In genomic region chr6:30829016-30829415, GRCh38 we compare ENCODE assay signal across 9 cellular contexts. TPM values are rescaled to one million over a fixed set of nuclear protein-coding genes. Genes with fewer than 3 reads are reported as not detected.
DNase-seq lines count a peak whose midpoint lies in the region; ATAC-seq, FAIRE-seq and TF ChIP-seq lines count a peak whose summit lies in the region.
"Had no signal": no experiment of that assay in that cellular context is flagged by ENCODE, and none has a peak within 500 bp of the region (broad histone marks: within the 10 kb centered on the region; RNA-seq: fewer than 3 reads in every experiment).

No MANE protein-coding gene starts in this region.

- TF ChIP-seq CTCF in Calu3 (IDR thresholded peaks at IDR 0.05; ENCODE audit: unreplicated experiment) (no peak), esophagus muscularis mucosa (IDR thresholded peaks at IDR 0.05) (no peak), psoas muscle (IDR thresholded peaks at IDR 0.05) (no peak)

- H3K36me3 Mint-ChIP-seq in Calu3 (ENCODE audit: insufficient read depth, unreplicated experiment) (peaks cover 14% of the 10 kb centered on the region), T-cell (peaks cover 20% of the 10 kb centered on the region)

- ATAC-seq in T-cell (replicated peaks in 1 of 4) (no peak), psoas muscle (peak in 3 of 4 donors; percentile 1 to 16 (median 6)), GM18519 (IDR thresholded peaks at IDR 0.05; ENCODE audit: low FRiP score, unreplicated experiment) (no peak), GM21367 (IDR thresholded peaks at IDR 0.05; ENCODE audit: unreplicated experiment) (no peak)

- H3K4me3 Mint-ChIP-seq in Calu3 (ENCODE audit: low read depth, unreplicated experiment) (no peak overlapping the region), T-cell (peak overlapping the region; percentile 86 to 93 (median 92))

- H3K36me3 ChIP-seq in esophagus muscularis mucosa (no peaks in the 10 kb centered on the region), psoas muscle (ENCODE audit: insufficient read depth in 1 of 2, low read depth in 1 of 2) (no peaks in the 10 kb centered on the region)

- H3K27ac ChIP-seq in esophagus muscularis mucosa (replicated peaks in 1 of 4): peak overlapping the region; percentile 30 to 85 (median 68)
- H3K27ac ChIP-seq in psoas muscle: peak overlapping the region; percentile 95

- H3K4me1 ChIP-seq in esophagus muscularis mucosa: peaks cover 12 to 30% (median 22%) of the 10 kb centered on the region in 4 donors
- H3K4me1 ChIP-seq in psoas muscle: peaks cover 34% of the 10 kb centered on the region

- peak overlapping the region; percentile 12 for H3K27ac Mint-ChIP-seq in Calu3 (ENCODE audit: unreplicated experiment)
- peak overlapping the region; percentile 97 to 99 for H3K27ac Mint-ChIP-seq in T-cell

- H3K27me3 ChIP-seq in esophagus muscularis mucosa: no peaks in the 10 kb centered on the region
- no peaks in the 10 kb centered on the region for H3K27me3 ChIP-seq in psoas muscle (ENCODE audit: insufficient read depth in 3 of 3, low read length in 2 of 3)

- BruUV-seq in Calu3 (replicated peaks; lab: Mats Ljungman, UMichigan): no TSS peak

- H3K9me3 Mint-ChIP-seq in Calu3 (ENCODE audit: low read depth, unreplicated experiment): no peaks in the 10 kb centered on the region
- H3K9me3 Mint-ChIP-seq in T-cell: no peaks in the 10 kb centered on the region

- 98% methylated on average over 4 of the region's 4 CpGs for WGBS in esophagus muscularis mucosa
- 92 to 93% (median 93%) methylated on average over 4 of the region's 4 CpGs for WGBS in psoas muscle, 3 donors

- intact Hi-C loops in Calu3 (cut with micrococcal nuclease; ENCODE audit: unreplicated experiment): loop anchor here (5.0 kb wide), 1 partner anchor 243 kb away; no protein-coding TSS in a partner anchor
- intact Hi-C loops in esophagus muscularis mucosa (cut with DNase I): loop anchor here (5.0 kb wide), 1 partner anchor 253 kb away; no protein-coding TSS in a partner anchor
- intact Hi-C loops in psoas muscle (cut with DNase I): loop anchor here (2.0 to 5.0 kb wide), 5 partner anchors 48 to 258 kb away; partner anchors contain the start of genes FLOT1 (in 1 of the 2) and IER3 (in 1 of the 2)

- H3K9me3 ChIP-seq in esophagus muscularis mucosa (no peaks in the 10 kb centered on the region), psoas muscle (no peaks in the 10 kb centered on the region)

- DNase-seq in Calu3 (no peak), T-cell (no peak), esophagus muscularis mucosa (ENCODE audit: extremely low spot score) (no peak), psoas muscle (no peak), GM12892 (ENCODE audit: insufficient read length) (no peak)
- no peak for DNase-seq in stimulated activated naive CD4-positive, alpha-beta T cell treated with Interleukin-2 at 50 U/mL for 16 hours (lab: John Stamatoyannopoulos, UW)

- CTCF ChIA-PET in Calu3 (lab: Charles Lee): interaction anchor here (0.9 to 4.8 kb wide), 16 partner anchors 39 to 258 kb away, joined by 3 to 27 read pairs (median 8); partner anchors contain the start of genes DDR1, FLOT1, GTF2H4 and VARS2
- CTCF ChIA-PET in T-cell (lab: Charles Lee): interaction anchor here (0.5 to 3.2 kb wide), 10 partner anchors 8 to 1088 kb away, joined by 3 to 25 read pairs (median 5); partner anchors contain the start of gene VARS2 (in 1 of the 2)

- POLR2A ChIA-PET in T-cell (lab: Charles Lee): no interaction called here

- H3K27me3 Mint-ChIP-seq in Calu3 (ENCODE audit: unreplicated experiment) (no peaks in the 10 kb centered on the region), T-cell (no peaks in the 10 kb centered on the region)

- peaks cover 31% of the 10 kb centered on the region for H3K4me1 Mint-ChIP-seq in Calu3 (ENCODE audit: low read depth, unreplicated experiment)
- H3K4me1 Mint-ChIP-seq in T-cell: peaks cover 70 to 86% (median 84%) of the 10 kb centered on the region in 3 donors

- no peak overlapping the region for H3K4me3 ChIP-seq in esophagus muscularis mucosa
- H3K4me3 ChIP-seq in psoas muscle: no peak overlapping the region

- no peak for FAIRE-seq in GM12892 (lab: Jason Lieb, UNC)
- FAIRE-seq: small intestine had no signal

- TF ChIP-seq POLR2A in esophagus muscularis mucosa (IDR thresholded peaks at IDR 0.05; ENCODE audit: low read depth) (no peak), GM12892 (IDR thresholded peaks at IDR 0.05; ENCODE audit: low read depth, low read length) (no peak)

- TF ChIP-seq EP300 in esophagus muscularis mucosa (IDR thresholded peaks at IDR 0.05): no peak

RNA-seq across cellular contexts. Expression of gene DDR1, which starts 55.3 kb away (rescaled TPM):
- total RNA-seq in Calu3 (2022) (489 and 580 TPM in 2 replicates), T-cell (10 to 100 TPM in 4 of 5 donors, 1 to 10 TPM in 1; 8.8 to 23.9 (median 19.3) TPM), esophagus muscularis mucosa (10 to 100 TPM; 10.4 to 37.9 (median 23.3) TPM), psoas muscle (100 to 1,000 TPM in 1 of 4 donors, 10 to 100 TPM in 3; 26.3 to 129 (median 54.2) TPM)
- polyA plus RNA-seq in psoas muscle: 10 to 100 TPM in 2 of 3 donors, 1 to 10 TPM in 1; 2.2 to 10.8 (median 10.5) TPM
- polyA plus RNA-seq in GM12892 (2012; ENCODE audit: missing spikeins): 7.2 TPM

Comparison
In these comparisons a context has a peak if more than half of its experiments do, and no peak if none do; other contexts are left out.
1. ATAC-seq: peak in psoas muscle (3 of 4); none in T-cell (0 of 4), GM18519 (single experiment) and GM21367 (single experiment).